ENCODE assay signal across 2 cellular contexts in genomic region chr3:9908286-9908685, GRCh38.
A peak's percentile ranks its signal among the peaks of the same experiment; 100 is the strongest.
TF ChIP-seq lines count a peak whose summit lies in the region.

No MANE protein-coding gene starts in this region.

TF ChIP-seq in liver, 16 proteins besides CTCF, POLR2A, EP300 and RAD21:
- TF ChIP-seq SP1 (IDR thresholded peaks at IDR 0.05) (peak; percentile 43), RXRA (IDR thresholded peaks at IDR 0.05) (peak in 1 of 2 donors; percentile 30), ZBTB33 (IDR thresholded peaks at IDR 0.05) (no peak), NR2F2 (IDR thresholded peaks at IDR 0.05) (peak; percentile 65), HNF4A (conservative IDR thresholded peaks at IDR 0.05) (peak; percentile 46 to 77)

TF ChIP-seq in HepG2, 621 proteins besides CTCF, POLR2A, EP300 and RAD21:
- TF ChIP-seq ZNF18 (CRISPR knock-in tag; IDR thresholded peaks at IDR 0.05; ENCODE audit: insufficient replicate concordance) (no peak), EEA1 (CRISPR knock-in tag; IDR thresholded peaks at IDR 0.05; ENCODE audit: borderline replicate concordance) (no peak), TIGD3 (CRISPR knock-in tag; IDR thresholded peaks at IDR 0.05; ENCODE audit: borderline replicate concordance) (no peak), ZNF775 (CRISPR knock-in tag; IDR thresholded peaks at IDR 0.05; ENCODE audit: borderline replicate concordance) (no peak), JDP2 (CRISPR knock-in tag; IDR thresholded peaks at IDR 0.05; ENCODE audit: borderline replicate concordance) (no peak), RORA (CRISPR knock-in tag; IDR thresholded peaks at IDR 0.05) (no peak), SMAD9 (CRISPR knock-in tag; IDR thresholded peaks at IDR 0.05) (no peak), ZFP41 (CRISPR knock-in tag; IDR thresholded peaks at IDR 0.05; ENCODE audit: borderline replicate concordance) (no peak), ZNF503 (CRISPR knock-in tag; IDR thresholded peaks at IDR 0.05) (no peak), ZNF703 (CRISPR knock-in tag; IDR thresholded peaks at IDR 0.05; ENCODE audit: borderline replicate concordance) (no peak), ERF (CRISPR knock-in tag; IDR thresholded peaks at IDR 0.05) (no peak), NR2F1 (CRISPR knock-in tag; IDR thresholded peaks at IDR 0.05) (no peak), RBFOX2 (IDR thresholded peaks at IDR 0.05; ENCODE audit: low read depth, low read length) (no peak), ZNF354B (CRISPR knock-in tag; IDR thresholded peaks at IDR 0.05) (no peak)
